ENCODE assay signal across 8 cellular contexts in genomic region chr6:137866200-137866913, GRCh38. TPM values are rescaled to one million over a fixed set of nuclear protein-coding genes. Genes with fewer than 3 reads are reported as not detected.
A peak's percentile ranks its signal among the peaks of the same experiment; 100 is the strongest.
DNase-seq lines count a peak whose midpoint lies in the region; ATAC-seq and TF ChIP-seq lines count a peak whose summit lies in the region.

No MANE protein-coding gene starts in this region.

- H2BK12ac ChIP-seq in neuronal stem cell (ENCODE audit: low read length), result no peak overlapping the region

- H3K14ac ChIP-seq in neuronal stem cell (ENCODE audit: low read length), result no peak overlapping the region

- TF ChIP-seq CTCF in fibroblast of mammary gland (conservative IDR thresholded peaks at IDR 0.05; ENCODE audit: control insufficient read depth, insufficient read depth, low read depth, low read length), result no peak

- H3K79me1 ChIP-seq in neuronal stem cell (ENCODE audit: low read depth, low read length), result no peaks in the 10 kb centered on the region

- peak overlapping the region; percentile 71 for H3K4me2 ChIP-seq in neuronal stem cell (ENCODE audit: insufficient read depth, low read length, poor library complexity, severe bottlenecking)

- H4K91ac ChIP-seq in neuronal stem cell (ENCODE audit: low read depth, low read length, poor library complexity), result no peak overlapping the region

- no peak overlapping the region for H3K4ac ChIP-seq in neuronal stem cell (ENCODE audit: low read length)

- WGBS in neuronal stem cell (ENCODE audit: extremely low coverage in 2 of 2, insufficient read length in 2 of 2, insufficient replicate concordance in 1 of 2), 2 donors, result no CpG with 5 or more reads among the region's 25 CpGs

- H2BK120ac ChIP-seq in neuronal stem cell (ENCODE audit: low read depth, low read length), result no peak overlapping the region

- peak overlapping the region; percentile 99 for H2AFZ ChIP-seq in neuronal stem cell (ENCODE audit: low read length)

- no peak overlapping the region for H3K23ac ChIP-seq in neuronal stem cell (ENCODE audit: low read depth, low read length, poor library complexity)

- H3K27me3 ChIP-seq in neuronal stem cell (ENCODE audit: control insufficient read depth in 3 of 3, insufficient read depth in 3 of 3, low read depth in 1 of 3, low read length in 3 of 3), result peaks cover 0 to 5% (median 4%) of the 10 kb centered on the region in 3 experiments

- peaks cover 0 to 14% of the 10 kb centered on the region in 2 donors for H3K4me1 ChIP-seq in neuronal stem cell (ENCODE audit: control insufficient read depth in 2 of 2, insufficient read depth in 1 of 2, low read depth in 1 of 2, low read length in 2 of 2)

- H3K27ac ChIP-seq in neuronal stem cell (replicated peaks; ENCODE audit: low read length), result no peak overlapping the region

- H4K8ac ChIP-seq in neuronal stem cell (ENCODE audit: low read depth, low read length), result no peak overlapping the region

- ATAC-seq in GM19468 (IDR thresholded peaks at IDR 0.05; ENCODE audit: extremely low read depth, unreplicated experiment) (peak; percentile 3), HG03469 (IDR thresholded peaks at IDR 0.05; ENCODE audit: unreplicated experiment) (peak; percentile 7)

- no peak overlapping the region for H3K9ac ChIP-seq in neuronal stem cell (ENCODE audit: low read depth, low read length, poor library complexity)

- no peak overlapping the region for H2AK5ac ChIP-seq in neuronal stem cell (ENCODE audit: low read depth, low read length)

- no peaks in the 10 kb centered on the region for H3K36me3 ChIP-seq in neuronal stem cell (replicated peaks in 1 of 2; ENCODE audit: control insufficient read depth in 2 of 2, insufficient read depth in 2 of 2, low read length in 2 of 2)

- peak overlapping the region; percentile 76 for H3K18ac ChIP-seq in neuronal stem cell (ENCODE audit: low read length)

- no peak overlapping the region for H2BK15ac ChIP-seq in neuronal stem cell (ENCODE audit: low read length)

- no peak overlapping the region for H2BK5ac ChIP-seq in neuronal stem cell (ENCODE audit: low read length)

- H3K9me3 ChIP-seq in neuronal stem cell (replicated peaks in 1 of 2; ENCODE audit: control insufficient read depth in 2 of 2, insufficient read depth in 1 of 2, low read depth in 1 of 2, low read length in 2 of 2), result no peaks in the 10 kb centered on the region

- H3K4me3 ChIP-seq in fibroblast of mammary gland (ENCODE audit: control insufficient read depth, low read depth, low read length), result peak overlapping the region; percentile 62
- peak overlapping the region; percentile 63 to 69 for H3K4me3 ChIP-seq in neuronal stem cell (ENCODE audit: low read length in 2 of 2)

- DNase-seq in ELF-1 (ENCODE audit: low read depth, low spot score), result peak; percentile 79
- peak; percentile 82 for DNase-seq in activated CD4-positive, CD25-positive, alpha-beta regulatory T cell treated with anti-CD3 and anti-CD28 coated beads, Interleukin-2, amount 50 U/mL, for 72 hours
- no peak for DNase-seq in fibroblast of mammary gland (ENCODE audit: low read depth)
- DNase-seq in neuronal stem cell (ENCODE audit: low spot score), result peak; percentile 35
- DNase-seq in NCI-H1436 treated with DMSO at 0.1 percent for 48 hours (lab: John Stamatoyannopoulos, UW), result no peak
- no peak for DNase-seq in amniotic stem cell (lab: John Stamatoyannopoulos, UW)

RNA-seq across cellular contexts. Expression of gene TNFAIP3, which starts 0.7 kb away (rescaled TPM):
- 4.0 TPM for polyA plus RNA-seq in neuronal stem cell (2013, experiment 1 of 2)
- 4.6 TPM for polyA plus RNA-seq in neuronal stem cell (2013, experiment 2 of 2)

Comparison
In these comparisons a context has a peak if more than half of its experiments do, and no peak if none do; other contexts are left out.
1. DNase-seq: peak in ELF-1 (single experiment), activated CD4-positive, CD25-positive, alpha-beta regulatory T cell treated with anti-CD3 and anti-CD28 coated beads, Interleukin-2, amount 50 U/mL, for 72 hours (single experiment) and neuronal stem cell (single experiment); none in fibroblast of mammary gland (single experiment), NCI-H1436 treated with DMSO at 0.1 percent for 48 hours (single experiment) and amniotic stem cell (single experiment).